25 cellular contexts compared by ENCODE assay signal in the genomic region with DNA sequence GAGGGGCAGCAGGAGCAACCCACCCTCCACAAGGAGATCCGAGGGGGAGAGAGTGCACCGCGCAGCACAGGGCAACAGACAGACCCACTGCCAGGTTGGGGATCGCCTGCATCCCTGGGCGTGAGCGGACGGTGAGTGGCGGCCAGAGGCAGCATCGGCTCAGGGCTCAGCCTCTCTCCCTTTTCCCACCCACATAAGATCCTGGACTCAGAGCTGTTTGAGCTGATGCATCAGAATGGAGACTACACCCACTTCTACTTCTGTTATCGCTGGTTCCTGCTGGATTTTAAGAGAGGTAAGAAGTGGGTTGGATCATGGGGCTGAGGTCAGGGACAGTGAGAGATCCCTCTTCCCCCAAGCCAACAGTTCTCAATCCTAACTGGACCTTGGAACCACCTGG.
"Had no signal": no experiment of that assay in that cellular context is flagged by ENCODE, and none has a peak within 500 bp of the region (broad histone marks: within the 10 kb centered on the region; RNA-seq: fewer than 3 reads in every experiment).

No MANE protein-coding gene starts in this region.

- H3K27me3 ChIP-seq: heart right ventricle, left lung, right lobe of liver, spleen, suprapubic skin, thyroid gland had no signal

- H3K27ac Mint-ChIP-seq: nephron, type B pancreatic cell had no signal

- FAIRE-seq: endometrium, frontal cortex, urothelium cell line had no signal

- H3K27me3 Mint-ChIP-seq: naive B cell, type B pancreatic cell had no signal

- H3K27ac ChIP-seq: coronary artery, heart right ventricle, left lung, lower lobe of right lung, psoas muscle, right lobe of liver, spleen, suprapubic skin had no signal

- H3K9me3 ChIP-seq: heart right ventricle, left lung, lower lobe of right lung, psoas muscle, right lobe of liver, spleen, suprapubic skin, thyroid gland had no signal

- H3K4me3 Mint-ChIP-seq: naive B cell, nephron, type B pancreatic cell had no signal

- H3K4me1 Mint-ChIP-seq: nephron had no signal

- H3K9me3 Mint-ChIP-seq: naive B cell, nephron, type B pancreatic cell had no signal

- ATAC-seq: esophagus mucosa, heart right ventricle, left lung, lower lobe of right lung, psoas muscle, right lobe of liver had no signal

- H3K4me3 ChIP-seq: coronary artery, heart right ventricle, left lung, lower lobe of right lung, psoas muscle, right lobe of liver, spleen, suprapubic skin, thyroid gland had no signal

- H3K36me3 Mint-ChIP-seq: naive B cell, type B pancreatic cell had no signal

- DNase-seq: effector memory CD4-positive, alpha-beta T cell; heart right ventricle; islet precursor cell; left lung; lower lobe of right lung; mesenchymal stem cell; midbrain; naive B cell; psoas muscle; retina; right lobe of liver; spleen; stimulated activated CD4-positive, alpha-beta T cell treated with anti-CD3 and anti-CD28 coated beads, Interleukin-15, amount 100 ng/mL, for 24 hours; stimulated activated CD4-positive, alpha-beta T cell treated with anti-CD3 and anti-CD28 coated beads, Interleukin-1b, Interleukin-23, amount 100 ng/mL, for 48 hours; stimulated activated CD4-positive, alpha-beta T cell treated with anti-CD3 and anti-CD28 coated beads, Interleukin-4, amount 100 ng/mL, for 4 hours; stimulated activated naive CD4-positive, alpha-beta T cell treated with Interleukin-2 at 50 U/mL for 16 hours had no signal
